8 cellular contexts compared by ENCODE assay signal in the genomic region with DNA sequence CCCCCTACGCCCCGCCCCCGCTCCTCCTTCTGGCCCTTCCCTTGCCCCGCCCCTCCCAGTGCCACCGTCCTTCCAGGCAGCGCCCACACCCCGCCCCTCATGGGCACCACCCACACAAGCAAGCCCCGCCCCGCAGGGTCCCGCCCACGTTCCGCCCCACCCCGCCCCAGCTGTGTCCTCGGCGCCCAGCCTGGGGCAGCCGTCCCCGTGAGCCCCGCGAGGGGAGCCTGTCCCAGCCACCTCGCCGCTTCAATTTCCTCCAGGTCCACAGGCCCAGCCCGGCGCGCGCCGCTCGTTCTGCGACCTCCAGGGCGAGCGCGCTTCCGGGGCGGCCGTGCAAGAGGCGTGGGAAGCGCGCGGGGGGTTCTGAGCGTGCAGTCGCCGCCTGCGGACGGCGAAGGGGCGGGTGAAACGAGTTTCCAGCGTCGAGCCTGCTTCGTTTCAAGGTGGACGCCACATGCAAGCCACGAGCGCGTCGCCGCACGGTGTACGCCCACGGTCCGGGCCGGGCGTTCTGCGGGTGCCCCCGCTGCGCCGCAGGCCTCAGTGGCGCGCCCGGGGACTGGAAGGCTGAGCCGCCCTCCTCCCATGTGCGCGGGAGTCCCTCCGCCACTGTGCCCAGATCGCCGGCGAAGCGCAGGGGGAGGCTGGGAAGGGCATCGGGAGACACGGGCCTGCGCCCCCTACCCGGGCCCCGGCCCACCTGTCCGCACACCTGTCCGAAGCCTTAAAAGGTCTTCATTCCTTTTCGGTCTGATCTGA. TPM values are rescaled to one million over a fixed set of nuclear protein-coding genes. Genes with fewer than 3 reads are reported as not detected.
DNase-seq lines count a peak whose midpoint lies in the region; ATAC-seq and TF ChIP-seq lines count a peak whose summit lies in the region.

No MANE protein-coding gene starts in this region.

- TF ChIP-seq CTCF in heart left ventricle (IDR thresholded peaks at IDR 0.05) (peak in 5 of 12 donors; percentile 7 to 32 (median 9)), uterus (IDR thresholded peaks at IDR 0.05) (peak in 2 of 4 experiments; percentile 15 to 42)

- H3K27ac ChIP-seq in SK-N-MC (no peak overlapping the region), heart left ventricle (peak overlapping the region; percentile 48 to 96 (median 88)), uterus (peak overlapping the region; percentile 93 to 98)

- H3K4me1 ChIP-seq in heart left ventricle (peaks cover 10 to 68% (median 51%) of the 10 kb centered on the region in 12 donors), uterus (peaks cover 4 to 43% of the 10 kb centered on the region in 2 donors)

- intact Hi-C loops in heart left ventricle (cut with DNase I): loop anchor here in 2 of 10 donors (2.0 to 10.0 kb wide), 2 partner anchors 109 to 339 kb away; no protein-coding TSS in a partner anchor
- intact Hi-C loops in posterior cingulate gyrus (cut with DNase I): loop anchor here (10.0 kb wide), 1 partner anchor 379 kb away; the partner anchor contains the start of gene PRXL2B
- intact Hi-C loops in uterus (cut with DNase I; ENCODE audit: low total_unique reads): no loop called here

- H3K36me3 ChIP-seq in SK-N-MC (ENCODE audit: insufficient read depth, low read length) (no peaks in the 10 kb centered on the region), heart left ventricle (no peaks in the 10 kb centered on the region), uterus (no peaks in the 10 kb centered on the region)

- ATAC-seq in GM21367 (IDR thresholded peaks at IDR 0.05; ENCODE audit: unreplicated experiment): peak; percentile 52
- ATAC-seq in heart left ventricle: peak; percentile 72 to 85 (median 80)

- WGBS in heart left ventricle, 4 donors: 16 to 37% (median 21%) methylated on average over 42 to 84 of the region's 84 CpGs

- H3K27me3 ChIP-seq in heart left ventricle (no peaks in the 10 kb centered on the region), uterus (no peaks in the 10 kb centered on the region)

- no peaks in the 10 kb centered on the region for H3K9me3 ChIP-seq in SK-N-MC (ENCODE audit: low read depth, low read length)
- no peaks in the 10 kb centered on the region for H3K9me3 ChIP-seq in heart left ventricle
- H3K9me3 ChIP-seq in uterus: no peaks in the 10 kb centered on the region

- peak overlapping the region; percentile 76 for H3K4me3 ChIP-seq in SK-N-MC
- H3K4me3 ChIP-seq in heart left ventricle: peak overlapping the region in 11 of 12 donors; percentile 23 to 64 (median 52)
- peak overlapping the region; percentile 27 to 53 for H3K4me3 ChIP-seq in uterus

- peak; percentile 97 for DNase-seq in COLO668 (lab: John Stamatoyannopoulos, UW; ENCODE audit: unreplicated experiment)
- peak; percentile 87 for DNase-seq in HuH-7 (ENCODE audit: low spot score)
- no peak for DNase-seq in SK-N-MC (ENCODE audit: low read depth, low spot score)
- peak; percentile 80 for DNase-seq in activated naive CD8-positive, alpha-beta T cell treated with anti-CD3 and anti-CD28 coated beads, Interleukin-2, amount 50 U/mL, for 16 hours (ENCODE audit: low read depth, low spot score)
- peak; percentile 98 to 99 (median 98) for DNase-seq in heart left ventricle
- peak; percentile 88 to 99 (median 94) for DNase-seq in posterior cingulate gyrus
- peak; percentile 96 to 98 for DNase-seq in uterus

- peak overlapping the region; percentile 37 for H3K9ac ChIP-seq in SK-N-MC (ENCODE audit: insufficient read length)

- TF ChIP-seq POLR2A in heart left ventricle (IDR thresholded peaks at IDR 0.05): peak in 1 of 2 donors; percentile 51
- peak; percentile 53 to 65 for TF ChIP-seq POLR2A in uterus (IDR thresholded peaks at IDR 0.05)

RNA-seq across cellular contexts. Expression of gene FAAP20, which starts 10.8 kb away (rescaled TPM):
- 10 to 100 TPM; 20.9 to 50.8 (median 34.8) TPM for total RNA-seq in heart left ventricle
- 10 to 100 TPM; 57.3 to 61.3 TPM for polyA plus RNA-seq in heart left ventricle
- total RNA-seq in uterus: 10 to 100 TPM in 2 of 4 donors, 1 to 10 TPM in 2; 1.5 to 68.5 (median 15.4) TPM

RNA-seq across cellular contexts. Expression of gene SKI, which starts 22.7 kb away (rescaled TPM):
- total RNA-seq in heart left ventricle (10 to 100 TPM; 28.8 to 52.7 (median 41.3) TPM), uterus (100 to 1,000 TPM in 1 of 4 donors, 10 to 100 TPM in 3; 22.8 to 148 (median 34.9) TPM)
- polyA plus RNA-seq in heart left ventricle: 10 to 100 TPM; 16.9 to 28.7 TPM
